Comparison of ENCODE assay signal across 8 cellular contexts in genomic region chr1:63368131-63368530, GRCh38. TPM values are rescaled to one million over a fixed set of nuclear protein-coding genes. Genes with fewer than 3 reads are reported as not detected.
DNase-seq lines count a peak whose midpoint lies in the region; ATAC-seq and TF ChIP-seq lines count a peak whose summit lies in the region.

No MANE protein-coding gene starts in this region.

- TF ChIP-seq CTCF in foreskin fibroblast (IDR thresholded peaks at IDR 0.05; ENCODE audit: low read depth, low read length) = no peak

- H3K36me3 ChIP-seq in skeletal muscle tissue (ENCODE audit: control insufficient read depth in 3 of 3, insufficient read depth in 3 of 3, low read length in 3 of 3) = peaks cover 4 to 16% (median 10%) of the 10 kb centered on the region in 3 donors

- H3K9ac ChIP-seq in skeletal muscle tissue (ENCODE audit: low read depth in 1 of 3, low read length in 3 of 3) = peak overlapping the region; percentile 89 to 96 (median 92)

- H3K9me3 ChIP-seq in skeletal muscle tissue (ENCODE audit: control insufficient read depth in 3 of 3, low read length in 3 of 3) = no peaks in the 10 kb centered on the region

- peak; percentile 36 for DNase-seq in DMS53 treated with DMSO at 0.1 percent for 48 hours (lab: John Stamatoyannopoulos, UW; ENCODE audit: unreplicated experiment)
- DNase-seq in DMS53 (lab: John Stamatoyannopoulos, UW) = no peak
- DNase-seq in T1000 (lab: John Stamatoyannopoulos, UW) = peak; percentile 23
- no peak for DNase-seq in foreskin fibroblast
- no peak for DNase-seq in HuH-7.5 (ENCODE audit: low spot score)

- H3K27ac ChIP-seq in skeletal muscle tissue (ENCODE audit: low read depth, low read length) = peak overlapping the region; percentile 74

- H3K27me3 ChIP-seq in skeletal muscle tissue (ENCODE audit: control insufficient read depth in 3 of 3, insufficient read depth in 3 of 3, low read length in 3 of 3) = no peaks in the 10 kb centered on the region

- peaks cover 8 to 17% (median 12%) of the 10 kb centered on the region in 3 donors for H3K4me1 ChIP-seq in skeletal muscle tissue (ENCODE audit: control insufficient read depth in 3 of 3, insufficient read depth in 3 of 3, low read length in 3 of 3)

- ATAC-seq in HG02852 (IDR thresholded peaks at IDR 0.05; ENCODE audit: unreplicated experiment) (peak; percentile 5), GM19023 (IDR thresholded peaks at IDR 0.05; ENCODE audit: unreplicated experiment) (no peak)

- H3K4me3 ChIP-seq in foreskin fibroblast (ENCODE audit: low read depth in 1 of 2, low read length in 2 of 2) (peak overlapping the region; percentile 91 to 99), skeletal muscle tissue (ENCODE audit: low read length in 3 of 3) (peak overlapping the region; percentile 92 to 100 (median 92))

RNA-seq across cellular contexts. Expression of gene ALG6, which starts 0.7 kb away (rescaled TPM):
- 43.3 TPM for total RNA-seq in skeletal muscle tissue

RNA-seq across cellular contexts. Expression of gene FOXD3, which starts 45.8 kb away (rescaled TPM):
- total RNA-seq in skeletal muscle tissue = 5.2 TPM

Comparison
In these comparisons a context has a peak if more than half of its experiments do, and no peak if none do; other contexts are left out.
1. DNase-seq: peak in DMS53 treated with DMSO at 0.1 percent for 48 hours (single experiment) and T1000 (single experiment); none in DMS53 (single experiment), foreskin fibroblast (0 of 2) and HuH-7.5 (single experiment).